ENCODE assay signal across 1 cellular context in genomic region chr18:9831723-9832199, GRCh38.
TF ChIP-seq lines count a peak whose summit lies in the region.

No MANE protein-coding gene starts in this region.

TF ChIP-seq in H1, 55 proteins besides CTCF, POLR2A, EP300 and RAD21:
- TF ChIP-seq CBX5 (IDR thresholded peaks at IDR 0.05; ENCODE audit: low read depth, low read length) (no peak), CTBP2 (IDR thresholded peaks at IDR 0.05; ENCODE audit: borderline replicate concordance, insufficient read depth, insufficient read length, low read length) (no peak), TBP (IDR thresholded peaks at IDR 0.05; ENCODE audit: low read depth, low read length) (no peak), CHD2 (IDR thresholded peaks at IDR 0.05; ENCODE audit: low read length) (no peak), RFX5 (IDR thresholded peaks at IDR 0.05; ENCODE audit: borderline replicate concordance, low read depth, low read length) (no peak), RXRA (IDR thresholded peaks at IDR 0.05; ENCODE audit: insufficient read depth, low read depth, low read length) (no peak), CEBPB (IDR thresholded peaks at IDR 0.05; ENCODE audit: low read depth, low read length) (no peak), EGR1 (IDR thresholded peaks at IDR 0.05; ENCODE audit: borderline replicate concordance, low read depth, low read length) (no peak), CREB1 (IDR thresholded peaks at IDR 0.05) (no peak), TEAD4 (IDR thresholded peaks at IDR 0.05; ENCODE audit: low read depth, low read length) (no peak), ZNF274 (IDR thresholded peaks at IDR 0.05; ENCODE audit: borderline replicate concordance, extremely low read depth, low read length) (no peak), SP2 (IDR thresholded peaks at IDR 0.05; ENCODE audit: low read length) (no peak), SP4 (IDR thresholded peaks at IDR 0.05; ENCODE audit: low read length) (no peak), ASH2L (IDR thresholded peaks at IDR 0.05; ENCODE audit: low read length) (no peak)
